ENCODE assay signal across 1 cellular context in the genomic region with DNA sequence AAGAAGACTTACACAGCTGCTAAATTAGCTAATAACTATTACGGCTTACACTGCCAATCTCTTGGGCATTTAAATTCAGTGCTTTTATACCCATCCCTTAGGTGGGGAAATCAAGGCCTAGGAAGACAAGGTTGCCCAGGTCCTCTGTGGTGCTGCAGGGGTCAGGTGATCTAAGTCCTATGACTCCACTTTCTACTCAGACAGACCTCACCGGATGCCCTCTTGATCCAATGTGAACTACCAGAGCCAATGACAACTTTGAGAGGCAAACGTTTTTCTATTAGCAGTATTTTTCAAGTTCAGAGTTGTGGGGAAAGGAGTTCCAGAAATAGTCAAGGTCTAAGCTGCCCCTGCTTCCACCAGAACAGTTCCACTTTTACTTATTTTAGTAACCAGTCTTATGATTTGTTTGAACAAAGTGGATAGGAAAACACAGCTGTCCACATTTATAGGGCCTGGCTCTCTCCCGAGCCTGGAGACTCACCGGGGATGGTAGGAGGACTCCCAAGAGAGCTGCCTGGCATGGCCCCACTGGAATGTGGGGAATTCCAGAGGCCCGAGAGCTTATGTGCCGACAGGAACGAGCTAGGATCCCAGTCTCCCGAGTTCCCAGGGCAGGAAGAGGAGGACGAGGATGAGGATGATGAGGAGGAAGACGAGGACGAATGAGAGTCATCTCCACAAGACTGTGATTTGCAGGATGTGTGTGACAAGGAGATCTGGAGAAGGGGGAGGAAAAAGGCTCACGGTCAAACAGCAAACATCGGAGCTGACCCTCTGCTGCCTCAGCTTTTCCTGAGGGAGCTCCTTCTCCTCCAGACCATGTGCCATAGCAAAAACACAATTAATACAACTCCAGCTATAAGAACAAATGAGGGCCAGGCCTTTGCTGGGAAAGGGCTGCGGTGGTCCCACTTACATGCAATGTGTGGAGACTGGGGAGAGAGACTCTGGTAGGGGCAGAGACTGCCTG.
TF ChIP-seq lines count a peak whose summit lies in the region.

No MANE protein-coding gene starts in this region.

TF ChIP-seq in HepG2, 621 proteins besides CTCF, POLR2A, EP300 and RAD21:
- no peak for TF ChIP-seq NCOR1 (IDR thresholded peaks at IDR 0.05; ENCODE audit: borderline replicate concordance, low read length)
- TF ChIP-seq ZC3H4 (CRISPR knock-in tag; IDR thresholded peaks at IDR 0.05; ENCODE audit: borderline replicate concordance): no peak
